In the genomic region with DNA sequence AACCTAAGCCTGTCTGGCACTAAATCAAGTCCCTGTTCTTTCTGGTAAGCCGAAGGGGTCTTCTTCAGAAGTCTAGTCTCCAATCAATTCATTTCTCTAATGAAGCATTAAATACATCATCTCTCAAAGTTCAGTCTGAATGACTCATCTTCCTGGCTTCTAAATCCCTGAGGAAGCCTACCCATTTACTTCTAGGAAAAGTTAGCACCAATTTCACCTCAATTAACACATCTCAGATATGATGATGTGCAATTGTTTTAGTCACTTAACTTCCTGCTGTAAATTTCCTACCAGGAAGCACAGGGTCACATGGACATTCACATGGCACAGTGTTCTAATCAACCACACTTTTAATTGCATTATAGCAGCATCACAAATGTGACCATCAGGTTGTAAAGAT, we compare ENCODE assay signal across 1 cellular context.
TF ChIP-seq lines count a peak whose summit lies in the region.

No MANE protein-coding gene starts in this region.

TF ChIP-seq in GM23338, 12 proteins besides CTCF, POLR2A, EP300 and RAD21 (continued from another document):
- no peak for TF ChIP-seq STAT1 (IDR thresholded peaks at IDR 0.05; ENCODE audit: unreplicated experiment)
- no peak for TF ChIP-seq EZH2 (IDR thresholded peaks at IDR 0.05; ENCODE audit: low read depth, unreplicated experiment)
